9 cellular contexts compared by ENCODE assay signal in genomic region chr2:118122768-118123335, GRCh38. TPM values are rescaled to one million over a fixed set of nuclear protein-coding genes. Genes with fewer than 3 reads are reported as not detected.
DNase-seq lines count a peak whose midpoint lies in the region; ATAC-seq, FAIRE-seq and TF ChIP-seq lines count a peak whose summit lies in the region.
"Had no signal": no experiment of that assay in that cellular context is flagged by ENCODE, and none has a peak within 500 bp of the region (broad histone marks: within the 10 kb centered on the region; RNA-seq: fewer than 3 reads in every experiment).

No MANE protein-coding gene starts in this region.

- DNase-seq in GM12891 (ENCODE audit: insufficient read length, low spot score) (no peak), left colon (no peak), dermis blood vessel endothelial cell (no peak), SHP77 treated with DMSO at 0.1 percent for 48 hours (lab: John Stamatoyannopoulos, UW) (no peak), NCI-H2227 (lab: John Stamatoyannopoulos, UW; ENCODE audit: unreplicated experiment) (no peak)
- DNase-seq in activated effector memory CD4-positive, alpha-beta T cell treated with Interleukin-2 at 50 U/mL for 16 hours, result no peak
- DNase-seq: DND-41 had no signal

- ATAC-seq in GM21619 (IDR thresholded peaks at IDR 0.05; ENCODE audit: unreplicated experiment), result peak; percentile 91
- ATAC-seq in HG03575 (IDR thresholded peaks at IDR 0.05; ENCODE audit: extremely low read depth, insufficient number of reproducible peaks, low FRiP score, unreplicated experiment), result peak; percentile 56
- ATAC-seq in left colon, result peak; percentile 60

- peak; percentile 47 for FAIRE-seq in GM12891 (lab: Jason Lieb, UNC)

- intact Hi-C loops in left colon (cut with DNase I, micrococcal nuclease), result no loop called here

- no peak for TF ChIP-seq POLR2A in GM12891 (IDR thresholded peaks at IDR 0.05; ENCODE audit: low read depth, low read length)

TF ChIP-seq in GM12891, 5 proteins besides CTCF, POLR2A, EP300 and RAD21:
- no peak for TF ChIP-seq POU2F2 (IDR thresholded peaks at IDR 0.05; ENCODE audit: low read depth, low read length)
- peak; percentile 89 for TF ChIP-seq SPI1 (IDR thresholded peaks at IDR 0.05; ENCODE audit: low read depth, low read length)

RNA-seq across cellular contexts. Expression of gene INSIG2, which starts 34.6 kb away (rescaled TPM):
- polyA plus RNA-seq in GM12891 (2012; ENCODE audit: low read depth, missing spikeins), result 33.3 TPM
- 10 to 100 TPM; 12.7 to 20.6 TPM for total RNA-seq in left colon
- total RNA-seq in dermis blood vessel endothelial cell, result 15.5 and 22.9 TPM in 2 replicates
